Comparison of ENCODE assay signal across 1 cellular context in the genomic region with DNA sequence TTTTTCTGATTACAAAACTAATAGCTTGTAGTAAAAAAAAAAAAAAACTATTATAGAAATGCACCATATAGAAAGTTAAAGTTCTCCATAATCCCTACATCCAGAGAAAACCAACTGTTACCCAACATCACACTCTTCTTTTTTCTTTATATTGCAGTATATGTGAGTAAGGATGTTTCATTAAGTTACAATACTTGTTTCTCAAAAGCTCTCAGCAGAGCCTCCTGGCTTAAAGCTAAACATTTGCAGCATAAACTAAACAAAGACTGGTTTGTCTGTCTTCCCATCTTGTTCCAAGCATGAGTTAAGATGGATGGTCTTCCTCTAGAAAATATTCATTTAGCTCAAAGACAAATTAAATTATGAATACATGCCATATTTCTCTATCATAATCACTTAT.
TF ChIP-seq lines count a peak whose summit lies in the region.

No MANE protein-coding gene starts in this region.

TF ChIP-seq in HepG2, 621 proteins besides CTCF, POLR2A, EP300 and RAD21:
- TF ChIP-seq NFIB (CRISPR knock-in tag; IDR thresholded peaks at IDR 0.05; ENCODE audit: borderline replicate concordance) (no peak), ATRX (CRISPR knock-in tag; IDR thresholded peaks at IDR 0.05; ENCODE audit: borderline replicate concordance) (no peak)
